In the genomic region with DNA sequence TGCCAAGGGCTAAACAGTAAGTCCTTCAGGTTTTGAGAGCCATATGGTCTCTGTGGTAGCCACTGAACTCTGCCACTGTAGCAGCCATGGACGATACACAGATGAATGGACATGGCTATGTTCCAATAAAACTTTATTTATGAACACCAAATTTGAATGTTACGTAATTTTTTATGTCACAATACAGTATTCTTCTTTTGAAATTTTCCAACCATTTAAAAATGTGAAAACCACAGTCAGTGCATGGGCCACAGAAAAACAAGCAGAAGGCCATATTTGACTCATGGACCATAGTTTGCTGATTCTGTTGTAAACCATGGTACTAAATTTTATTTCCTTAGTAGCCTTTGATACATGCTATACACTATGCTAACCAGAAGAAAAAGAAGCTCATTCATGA, we compare ENCODE assay signal across 22 cellular contexts.
DNase-seq lines count a peak whose midpoint lies in the region; TF ChIP-seq lines count a peak whose summit lies in the region.
"Had no signal": no experiment of that assay in that cellular context is flagged by ENCODE, and none has a peak within 500 bp of the region (broad histone marks: within the 10 kb centered on the region; RNA-seq: fewer than 3 reads in every experiment).

No MANE protein-coding gene starts in this region.

- H3K4me3 ChIP-seq in AG09309 (ENCODE audit: control insufficient read depth, low read depth, low read length) (no peak overlapping the region), fibroblast of the aortic adventitia (ENCODE audit: low read depth, low read length) (no peak overlapping the region)
- H3K4me3 ChIP-seq: lower lobe of right lung, neural progenitor cell, sigmoid colon, upper lobe of left lung had no signal

- no peak overlapping the region for H3K4me3 Mint-ChIP-seq in T-helper 2 cell treated with Interferon-gamma antibody and Interleukin-4, amounts not matched to agents 5 μg/mL and 100 μg/mL, for 36 hours
- H3K4me3 Mint-ChIP-seq: activated CD8-positive, alpha-beta T cell treated with anti-CD3 and anti-CD28 coated beads, Interleukin-2, amount 10 ng/mL, durations not matched to agents 7 days and 5 days; activated T-cell treated with anti-CD3 and anti-CD28 coated beads, Interleukin-2, amount 50 U/mL, for 24 hours; CD4-positive, alpha-beta T cell; neural progenitor cell had no signal

- no peaks in the 10 kb centered on the region for H3K27me3 Mint-ChIP-seq in T-helper 2 cell treated with Interferon-gamma antibody and Interleukin-4, amounts not matched to agents 5 μg/mL and 100 μg/mL, for 36 hours (ENCODE audit: low read depth)
- H3K27me3 Mint-ChIP-seq: activated T-cell treated with anti-CD3 and anti-CD28 coated beads, Interleukin-2, amount 50 U/mL, for 24 hours; CD4-positive, alpha-beta T cell had no signal

- H3K9me3 Mint-ChIP-seq in T-helper 2 cell treated with Interferon-gamma antibody and Interleukin-4, amounts not matched to agents 5 μg/mL and 100 μg/mL, for 36 hours: no peaks in the 10 kb centered on the region

- DNase-seq in AG09309 (ENCODE audit: low read depth) (peak; percentile 78), GM04503 (ENCODE audit: low read depth) (peak; percentile 51), amniotic epithelial cell (ENCODE audit: low read depth) (peak; percentile 82), fibroblast of the aortic adventitia (ENCODE audit: low read depth) (peak; percentile 27), NCI-H1105 (lab: John Stamatoyannopoulos, UW) (no peak), HEK293T (ENCODE audit: extremely low spot score) (no peak), NCI-H2029 (lab: John Stamatoyannopoulos, UW) (no peak)
- DNase-seq in T-helper 2 cell treated with Interferon-gamma antibody and Interleukin-4, amounts not matched to agents 5 μg/mL and 100 μg/mL, for 36 hours (ENCODE audit: low spot score): no peak
- DNase-seq: ACHN; activated CD4-positive, CD25-positive, alpha-beta regulatory T cell treated with anti-CD3 and anti-CD28 coated beads, Interleukin-2, amount 50 U/mL, for 72 hours; activated CD8-positive, alpha-beta T cell treated with anti-CD3 and anti-CD28 coated beads, Interleukin-2, amount 10 ng/mL, durations not matched to agents 7 days and 5 days; activated T-cell treated with anti-CD3 and anti-CD28 coated beads, Interleukin-2, amount 50 U/mL, for 24 hours; amniotic stem cell; CD4-positive, alpha-beta T cell; kidney; lower lobe of right lung; NCI-H1417 treated with DMSO at 0.1 percent for 48 hours; NCI-H524; posterior cingulate gyrus; sigmoid colon; upper lobe of left lung had no signal

- no peak for TF ChIP-seq CTCF in AG09309 (IDR thresholded peaks at IDR 0.05; ENCODE audit: control insufficient read depth, insufficient read depth, low read depth, low read length, missing control alignments)
- TF ChIP-seq CTCF in fibroblast of the aortic adventitia (IDR thresholded peaks at IDR 0.05; ENCODE audit: insufficient read depth, low read length): no peak

- POLR2A ChIA-PET in HEK293T (lab: Yijun Ruan, JAX): no interaction called here

- H3K27ac Mint-ChIP-seq in T-helper 2 cell treated with Interferon-gamma antibody and Interleukin-4, amounts not matched to agents 5 μg/mL and 100 μg/mL, for 36 hours: no peak overlapping the region
- H3K27ac Mint-ChIP-seq: activated CD8-positive, alpha-beta T cell treated with anti-CD3 and anti-CD28 coated beads, Interleukin-2, amount 10 ng/mL, durations not matched to agents 7 days and 5 days; activated T-cell treated with anti-CD3 and anti-CD28 coated beads, Interleukin-2, amount 50 U/mL, for 24 hours; CD4-positive, alpha-beta T cell; neural progenitor cell had no signal

- H3K36me3 Mint-ChIP-seq in T-helper 2 cell treated with Interferon-gamma antibody and Interleukin-4, amounts not matched to agents 5 μg/mL and 100 μg/mL, for 36 hours (ENCODE audit: low read depth): no peaks in the 10 kb centered on the region
- H3K36me3 Mint-ChIP-seq: neural progenitor cell had no signal

- CTCF ChIA-PET in HEK293T (lab: Yijun Ruan, JAX): no interaction called here

- no peaks in the 10 kb centered on the region for H3K4me1 Mint-ChIP-seq in T-helper 2 cell treated with Interferon-gamma antibody and Interleukin-4, amounts not matched to agents 5 μg/mL and 100 μg/mL, for 36 hours (ENCODE audit: low read depth)
- H3K4me1 Mint-ChIP-seq: neural progenitor cell had no signal

TF ChIP-seq in HEK293T, 16 proteins besides CTCF, POLR2A, EP300 and RAD21:
- TF ChIP-seq LEF1 (IDR thresholded peaks at IDR 0.05; ENCODE audit: borderline replicate concordance): no peak
- TF ChIP-seq FOXK2 (IDR thresholded peaks at IDR 0.05): no peak
- TF ChIP-seq HDGF (IDR thresholded peaks at IDR 0.05; ENCODE audit: borderline replicate concordance): no peak
- TF ChIP-seq FOXM1 (IDR thresholded peaks at IDR 0.05; ENCODE audit: borderline replicate concordance): no peak
- no peak for TF ChIP-seq CTBP1 (IDR thresholded peaks at IDR 0.05; ENCODE audit: borderline replicate concordance)
- TF ChIP-seq SUZ12 (IDR thresholded peaks at IDR 0.05): no peak
- TF ChIP-seq NFRKB (IDR thresholded peaks at IDR 0.05): no peak
- TF ChIP-seq BHLHE40 (IDR thresholded peaks at IDR 0.05; ENCODE audit: borderline replicate concordance): no peak

Comparison
In these comparisons a context has a peak if more than half of its experiments do, and no peak if none do; other contexts are left out.
1. DNase-seq: peak in AG09309 (single experiment), GM04503 (single experiment), amniotic epithelial cell (single experiment) and fibroblast of the aortic adventitia (single experiment); none in NCI-H1105 (single experiment), T-helper 2 cell treated with Interferon-gamma antibody and Interleukin-4, amounts not matched to agents 5 μg/mL and 100 μg/mL, for 36 hours (single experiment), HEK293T (single experiment) and NCI-H2029 (single experiment).